In genomic region chrX:120740072-120740471, GRCh38 we compare ENCODE assay signal across 19 cellular contexts.
A peak's percentile ranks its signal among the peaks of the same experiment; 100 is the strongest.
DNase-seq lines count a peak whose midpoint lies in the region; ATAC-seq, FAIRE-seq and TF ChIP-seq lines count a peak whose summit lies in the region.
"Had no signal": no experiment of that assay in that cellular context is flagged by ENCODE, and none has a peak within 500 bp of the region (broad histone marks: within the 10 kb centered on the region; RNA-seq: fewer than 3 reads in every experiment).

No MANE protein-coding gene starts in this region.

- ATAC-seq in effector memory CD8-positive, alpha-beta T cell (replicated peaks): no peak
- ATAC-seq in GM18517 (IDR thresholded peaks at IDR 0.05; ENCODE audit: unreplicated experiment): no peak
- ATAC-seq: CD8-positive, alpha-beta T cell; GM23338 had no signal

- peaks cover 11% of the 10 kb centered on the region for H3K9me3 ChIP-seq in BLaER1
- no peaks in the 10 kb centered on the region for H3K9me3 ChIP-seq in MG63
- H3K9me3 ChIP-seq in astrocyte (ENCODE audit: insufficient read depth, low read depth, low read length): no peaks in the 10 kb centered on the region

- no peak overlapping the region for H3K9ac ChIP-seq in BLaER1
- no peak overlapping the region for H3K9ac ChIP-seq in astrocyte (ENCODE audit: low read length)
- H3K9ac ChIP-seq: BLaER1 treated with 17β-estradiol and CSF1 and Interleukin-3, amounts not matched to agents 10 nM and 100 nM had no signal

- H3K27me3 ChIP-seq in BLaER1 (no peaks in the 10 kb centered on the region), MG63 (no peaks in the 10 kb centered on the region), astrocyte (ENCODE audit: insufficient read depth, low read length) (no peaks in the 10 kb centered on the region)
- H3K27me3 ChIP-seq: BLaER1 treated with 17β-estradiol and CSF1 and Interleukin-3, amounts not matched to agents 10 nM and 100 nM had no signal

- H3K4me1 Mint-ChIP-seq in astrocyte (ENCODE audit: low read depth, unreplicated experiment): peaks cover 1% of the 10 kb centered on the region
- H3K4me1 Mint-ChIP-seq in effector memory CD8-positive, alpha-beta T cell (ENCODE audit: low read depth in 2 of 2): no peaks in the 10 kb centered on the region

- H3K27ac Mint-ChIP-seq in astrocyte (ENCODE audit: unreplicated experiment): no peak overlapping the region
- H3K27ac Mint-ChIP-seq in effector memory CD8-positive, alpha-beta T cell: no peak overlapping the region
- H3K27ac Mint-ChIP-seq: CD8-positive, alpha-beta T cell; GM23338 had no signal

- no peaks in the 10 kb centered on the region for H3K9me3 Mint-ChIP-seq in astrocyte (ENCODE audit: unreplicated experiment)
- no peaks in the 10 kb centered on the region for H3K9me3 Mint-ChIP-seq in effector memory CD8-positive, alpha-beta T cell

- peaks cover 43% of the 10 kb centered on the region for H3K4me1 ChIP-seq in BLaER1
- H3K4me1 ChIP-seq in astrocyte (ENCODE audit: insufficient read depth, low read length): peaks cover 17% of the 10 kb centered on the region

- peak; percentile 77 for FAIRE-seq in astrocyte (lab: Jason Lieb, UNC)
- FAIRE-seq: G401.6, GM18507, H54 had no signal

- no peaks in the 10 kb centered on the region for H3K36me3 ChIP-seq in BLaER1
- no peaks in the 10 kb centered on the region for H3K36me3 ChIP-seq in MG63
- H3K36me3 ChIP-seq in astrocyte (ENCODE audit: insufficient read depth, low read length): no peaks in the 10 kb centered on the region
- H3K36me3 ChIP-seq: BLaER1 treated with 17β-estradiol and CSF1 and Interleukin-3, amounts not matched to agents 10 nM and 100 nM had no signal

- H4K20me1 ChIP-seq in BLaER1 (no peaks in the 10 kb centered on the region), astrocyte (ENCODE audit: insufficient read depth, low read length) (no peaks in the 10 kb centered on the region)
- H4K20me1 ChIP-seq: BLaER1 treated with 17β-estradiol and CSF1 and Interleukin-3, amounts not matched to agents 10 nM and 100 nM had no signal

- DNase-seq in MG63: peak; percentile 33
- DNase-seq in astrocyte (ENCODE audit: low read depth): no peak
- DNase-seq in fibroblast of the aortic adventitia (ENCODE audit: low read depth): peak; percentile 27
- DNase-seq in effector memory CD8-positive, alpha-beta T cell: no peak
- DNase-seq in SKM-1 treated with dmso at 0.1 percent for 144 hours (lab: John Stamatoyannopoulos, UW; ENCODE audit: unreplicated experiment): no peak
- DNase-seq: 8988T; CD8-positive, alpha-beta T cell; COR-L47; DMS 273 treated with DMSO at 0.1 percent for 48 hours; DND-41; HCEC 1CT had no signal

- H3K27me3 Mint-ChIP-seq in astrocyte (ENCODE audit: low read depth, unreplicated experiment): peaks cover 6% of the 10 kb centered on the region
- peaks cover 8 to 13% of the 10 kb centered on the region in 2 donors for H3K27me3 Mint-ChIP-seq in effector memory CD8-positive, alpha-beta T cell

- H3K36me3 Mint-ChIP-seq in astrocyte (ENCODE audit: low read depth, unreplicated experiment): peaks cover 3% of the 10 kb centered on the region
- H3K36me3 Mint-ChIP-seq in effector memory CD8-positive, alpha-beta T cell (ENCODE audit: insufficient read depth): no peaks in the 10 kb centered on the region
- H3K36me3 Mint-ChIP-seq: CD8-positive, alpha-beta T cell had no signal

- 0 out of 2 replicates have a peak overlapping the region, but pooled peaks have one; percentile 23 for H3K4me2 ChIP-seq in BLaER1
- H3K4me2 ChIP-seq in astrocyte (ENCODE audit: low read length): no peak overlapping the region
- H3K4me2 ChIP-seq: GM23338 had no signal

- H2AFZ ChIP-seq in astrocyte (ENCODE audit: low read depth, low read length): no peak overlapping the region
- H2AFZ ChIP-seq: GM23338 had no signal

- H3K4me3 ChIP-seq in BLaER1 (no peak overlapping the region), MG63 (no peak overlapping the region), astrocyte (ENCODE audit: insufficient read depth, low read depth, low read length) (no peak overlapping the region), fibroblast of the aortic adventitia (ENCODE audit: low read depth, low read length) (no peak overlapping the region)
- H3K4me3 ChIP-seq: BLaER1 treated with 17β-estradiol and CSF1 and Interleukin-3, amounts not matched to agents 10 nM and 100 nM; GM23338 had no signal

- H3K79me2 ChIP-seq in astrocyte (ENCODE audit: insufficient read depth, low read length): no peaks in the 10 kb centered on the region

- H3K4me3 Mint-ChIP-seq in astrocyte (ENCODE audit: unreplicated experiment): no peak overlapping the region
- H3K4me3 Mint-ChIP-seq in effector memory CD8-positive, alpha-beta T cell: no peak overlapping the region
- H3K4me3 Mint-ChIP-seq: CD8-positive, alpha-beta T cell; GM23338 had no signal

- TF ChIP-seq CTCF in astrocyte (IDR thresholded peaks at IDR 0.05; ENCODE audit: insufficient read depth, low read depth, low read length) (no peak), fibroblast of the aortic adventitia (IDR thresholded peaks at IDR 0.05; ENCODE audit: insufficient read depth, low read length) (no peak)

- no peak overlapping the region for H3K27ac ChIP-seq in BLaER1
- no peak overlapping the region for H3K27ac ChIP-seq in astrocyte (ENCODE audit: low read depth, low read length)
- H3K27ac ChIP-seq: BLaER1 treated with 17β-estradiol and CSF1 and Interleukin-3, amounts not matched to agents 10 nM and 100 nM; HL-60 had no signal

Comparison
In these comparisons a context has a peak if more than half of its experiments do, and no peak if none do; other contexts are left out.
1. DNase-seq: peak in MG63 (single experiment) and fibroblast of the aortic adventitia (single experiment); none in astrocyte (single experiment), effector memory CD8-positive, alpha-beta T cell (0 of 3) and SKM-1 treated with dmso at 0.1 percent for 144 hours (single experiment).